Comparison of ENCODE assay signal across 1 cellular context in the genomic region with DNA sequence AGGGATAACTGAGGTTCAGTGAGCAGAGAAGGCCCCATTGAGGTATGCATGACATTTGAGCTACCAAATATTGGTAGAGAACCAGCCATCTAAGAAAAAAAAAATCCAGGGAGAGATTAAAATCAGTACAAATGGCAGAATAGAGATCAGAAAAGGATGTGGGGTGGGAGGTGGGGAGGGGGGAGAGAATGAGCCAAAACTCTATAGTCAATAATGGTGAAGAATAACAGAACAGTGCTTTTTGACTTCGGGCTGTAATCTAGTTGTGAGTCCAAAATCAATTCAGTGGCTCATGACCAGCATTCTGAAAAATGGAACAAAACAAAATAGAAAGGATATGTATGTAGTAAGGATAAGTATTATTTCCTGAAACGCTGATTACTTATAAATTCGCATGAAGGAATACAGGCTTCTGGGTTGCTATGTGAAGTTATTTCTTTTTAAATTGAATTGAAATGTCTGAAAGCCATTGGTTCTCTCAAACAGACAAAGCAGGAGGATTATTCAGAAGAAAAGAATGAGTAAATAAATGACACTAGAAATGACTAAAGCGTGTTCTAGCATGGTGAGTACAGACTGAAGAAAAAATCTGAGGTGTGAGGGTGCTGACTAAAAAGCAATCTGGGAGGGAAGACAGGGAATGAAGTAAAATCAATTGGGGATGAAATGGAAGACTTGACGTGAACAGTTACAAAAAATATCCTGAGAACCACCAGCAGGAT.
A peak's percentile ranks its signal among the peaks of the same experiment; 100 is the strongest.
TF ChIP-seq lines count a peak whose summit lies in the region.

No MANE protein-coding gene starts in this region.

TF ChIP-seq in IMR-90, 13 proteins besides CTCF, POLR2A, EP300 and RAD21:
- no peak for TF ChIP-seq MAZ (IDR thresholded peaks at IDR 0.05; ENCODE audit: borderline replicate concordance, low read depth, low read length)
- no peak for TF ChIP-seq SMC3 (IDR thresholded peaks at IDR 0.05; ENCODE audit: low read depth, low read length)
- no peak for TF ChIP-seq RCOR1 (IDR thresholded peaks at IDR 0.05; ENCODE audit: insufficient replicate concordance, low read length)
- TF ChIP-seq, protein P1, sequence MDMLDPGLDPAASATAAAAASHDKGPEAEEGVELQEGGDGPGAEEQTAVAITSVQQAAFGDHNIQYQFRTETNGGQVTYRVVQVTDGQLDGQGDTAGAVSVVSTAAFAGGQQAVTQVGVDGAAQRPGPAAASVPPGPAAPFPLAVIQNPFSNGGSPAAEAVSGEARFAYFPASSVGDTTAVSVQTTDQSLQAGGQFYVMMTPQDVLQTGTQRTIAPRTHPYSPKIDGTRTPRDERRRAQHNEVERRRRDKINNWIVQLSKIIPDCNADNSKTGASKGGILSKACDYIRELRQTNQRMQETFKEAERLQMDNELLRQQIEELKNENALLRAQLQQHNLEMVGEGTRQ (IDR thresholded peaks at IDR 0.05; ENCODE audit: low read depth, low read length): no peak
- no peak for TF ChIP-seq BHLHE40 (IDR thresholded peaks at IDR 0.05; ENCODE audit: low read depth, low read length)
- no peak for TF ChIP-seq MAFK (IDR thresholded peaks at IDR 0.05; ENCODE audit: low read depth, low read length)
- TF ChIP-seq MXI1 (IDR thresholded peaks at IDR 0.05; ENCODE audit: borderline replicate concordance, low read depth, low read length): no peak
- TF ChIP-seq CEBPB (IDR thresholded peaks at IDR 0.05; ENCODE audit: low read depth, low read length): no peak
- 0 out of 2 replicates have a peak, but pooled peaks have one; percentile 28 for TF ChIP-seq FOS (IDR thresholded peaks at IDR 0.05; ENCODE audit: low read depth, low read length)
- TF ChIP-seq, protein P2, sequence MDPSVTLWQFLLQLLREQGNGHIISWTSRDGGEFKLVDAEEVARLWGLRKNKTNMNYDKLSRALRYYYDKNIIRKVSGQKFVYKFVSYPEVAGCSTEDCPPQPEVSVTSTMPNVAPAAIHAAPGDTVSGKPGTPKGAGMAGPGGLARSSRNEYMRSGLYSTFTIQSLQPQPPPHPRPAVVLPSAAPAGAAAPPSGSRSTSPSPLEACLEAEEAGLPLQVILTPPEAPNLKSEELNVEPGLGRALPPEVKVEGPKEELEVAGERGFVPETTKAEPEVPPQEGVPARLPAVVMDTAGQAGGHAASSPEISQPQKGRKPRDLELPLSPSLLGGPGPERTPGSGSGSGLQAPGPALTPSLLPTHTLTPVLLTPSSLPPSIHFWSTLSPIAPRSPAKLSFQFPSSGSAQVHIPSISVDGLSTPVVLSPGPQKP (IDR thresholded peaks at IDR 0.05; ENCODE audit: borderline replicate concordance, low read depth, low read length): no peak
- TF ChIP-seq NFE2L2 (IDR thresholded peaks at IDR 0.05; ENCODE audit: low read depth, low read length): no peak
- TF ChIP-seq CHD1 (IDR thresholded peaks at IDR 0.05; ENCODE audit: low read depth, low read length): no peak
- TF ChIP-seq RFX5 (IDR thresholded peaks at IDR 0.05; ENCODE audit: low read depth, low read length): 0 out of 2 replicates have a peak, but pooled peaks have one; percentile 13
